8 cellular contexts compared by ENCODE assay signal in the genomic region with DNA sequence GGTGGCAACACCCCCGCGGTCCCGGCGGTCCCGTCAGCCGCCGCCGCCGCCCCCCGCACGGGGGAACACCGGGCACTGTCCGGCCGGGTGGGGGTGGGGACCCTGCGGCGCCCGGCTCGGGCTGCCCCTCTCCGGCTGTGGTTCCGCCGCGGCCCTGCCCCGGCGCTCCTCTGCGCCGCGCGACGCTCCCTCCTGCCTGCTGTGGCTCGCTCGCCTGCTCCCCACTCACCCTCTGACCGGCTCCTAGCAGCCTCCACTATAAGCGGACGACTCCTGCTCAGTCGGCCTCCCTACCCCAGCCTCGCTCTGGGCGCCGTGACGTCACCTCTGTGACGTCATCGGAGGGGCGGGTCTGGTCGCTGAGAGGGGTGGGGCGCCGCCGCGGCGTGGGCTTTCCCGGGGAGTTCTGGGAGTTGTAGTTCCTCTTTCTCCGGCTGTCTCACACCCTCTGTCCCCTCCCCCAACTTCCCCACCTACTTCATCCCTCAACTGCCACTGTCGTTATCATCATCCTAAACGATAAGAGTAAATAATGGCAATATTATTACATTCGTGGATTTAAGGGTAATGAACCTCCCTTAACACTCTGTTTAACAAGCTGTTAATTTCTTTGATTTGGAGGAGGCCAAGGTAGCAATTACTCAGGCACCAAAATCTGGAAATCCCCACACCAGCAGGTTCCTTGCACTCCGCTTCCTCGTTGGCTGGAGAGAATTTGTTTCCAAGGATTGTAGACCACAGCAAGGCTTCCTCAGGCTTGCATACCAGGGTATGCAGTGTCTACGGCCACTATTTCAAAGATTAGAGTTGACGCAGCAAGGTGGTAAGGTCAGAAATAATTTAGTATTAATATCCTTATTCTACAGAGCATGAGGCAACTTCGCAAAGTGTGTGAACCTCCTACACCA. TPM values are rescaled to one million over a fixed set of nuclear protein-coding genes. Genes with fewer than 3 reads are reported as not detected.
DNase-seq lines count a peak whose midpoint lies in the region; FAIRE-seq and TF ChIP-seq lines count a peak whose summit lies in the region.

TSS of gene UBE2H (minus strand) at position 308 of the 908 bp plus-strand sequence. CDS start 405 bp downstream, outside the sequence.

- H3F3A ChIP-seq in MM.1S (ENCODE audit: insufficient read depth, low read length) (peaks cover 38% of the 10 kb centered on the region), neural progenitor cell (ENCODE audit: low read depth) (peaks cover 48% of the 10 kb centered on the region)

- TF ChIP-seq CTCF in MM.1S (IDR thresholded peaks at IDR 0.05; ENCODE audit: low read length), result no peak
- no peak for TF ChIP-seq CTCF in foreskin fibroblast (IDR thresholded peaks at IDR 0.05; ENCODE audit: low read depth, low read length)
- no peak for TF ChIP-seq CTCF in neural progenitor cell (IDR thresholded peaks at IDR 0.05)

- H2AFZ ChIP-seq in MM.1S (ENCODE audit: low read length) (peak within 1 kb of the TSS; percentile 43), neural progenitor cell (replicated peaks) (peak within 1 kb of the TSS; percentile 86)

- H4K20me1 ChIP-seq in MM.1S (ENCODE audit: insufficient read depth, low read length) (peaks cover 6% of the 10 kb centered on the region; the same call in 1 of the 2 replicates), neural progenitor cell (ENCODE audit: low read depth) (peaks cover 17% of the 10 kb centered on the region)

- H3K9me3 ChIP-seq in MM.1S (replicated peaks; ENCODE audit: insufficient read depth, low read length), result no peaks in the 10 kb centered on the region
- no peaks in the 10 kb centered on the region for H3K9me3 ChIP-seq in SJCRH30 (replicated peaks)
- no peaks in the 10 kb centered on the region for H3K9me3 ChIP-seq in neural progenitor cell (ENCODE audit: low read depth)
- no peaks in the 10 kb centered on the region for H3K9me3 ChIP-seq in stomach smooth muscle (ENCODE audit: control insufficient read depth in 2 of 2, low read length in 2 of 2)

- H3K36me3 ChIP-seq in MM.1S (replicated peaks; ENCODE audit: insufficient read depth, low read length) (no peaks in the 10 kb centered on the region), SJCRH30 (no peaks in the 10 kb centered on the region), neural progenitor cell (no peaks in the 10 kb centered on the region), stomach smooth muscle (ENCODE audit: control insufficient read depth in 2 of 2, insufficient read depth in 2 of 2, low read length in 2 of 2) (no peaks in the 10 kb centered on the region)

- H3K27ac Mint-ChIP-seq in neural progenitor cell, result peak within 1 kb of the TSS; percentile 99

- peaks cover 47% of the 10 kb centered on the region for H3K79me2 ChIP-seq in MM.1S (ENCODE audit: low read length)
- peaks cover 45% of the 10 kb centered on the region for H3K79me2 ChIP-seq in neural progenitor cell (ENCODE audit: low read depth)

- H3K27me3 Mint-ChIP-seq in neural progenitor cell (ENCODE audit: insufficient read depth, low read depth), result peaks cover 8% of the 10 kb centered on the region

- H3K27me3 ChIP-seq in MM.1S (replicated peaks; ENCODE audit: insufficient read depth, low read length) (no peaks in the 10 kb centered on the region), SJCRH30 (no peaks in the 10 kb centered on the region), neural progenitor cell (no peaks in the 10 kb centered on the region), stomach smooth muscle (ENCODE audit: control insufficient read depth in 1 of 2, insufficient read depth in 2 of 2, low read length in 2 of 2) (no peaks in the 10 kb centered on the region)

- no peaks in the 10 kb centered on the region for H3K36me3 Mint-ChIP-seq in neural progenitor cell

- H3K27ac ChIP-seq in MM.1S (ENCODE audit: low read length), result peak within 1 kb of the TSS; percentile 96
- H3K27ac ChIP-seq in SJCRH30, result peak within 1 kb of the TSS; percentile 89
- H3K27ac ChIP-seq in neural progenitor cell, result peak within 1 kb of the TSS; percentile 99
- H3K27ac ChIP-seq in stomach smooth muscle (ENCODE audit: low read length), result peak within 1 kb of the TSS; percentile 93

- no peak for FAIRE-seq in H54 (lab: Jason Lieb, UNC)

- peaks cover 7% of the 10 kb centered on the region for H3K4me1 Mint-ChIP-seq in neural progenitor cell

- TF ChIP-seq POLR2A in H54 (IDR thresholded peaks at IDR 0.05; ENCODE audit: low read depth, low read length), result peak; percentile 95

- H3K9ac ChIP-seq in MM.1S (ENCODE audit: low read length) (peak within 1 kb of the TSS; percentile 98), neural progenitor cell (peak within 1 kb of the TSS; percentile 85), stomach smooth muscle (ENCODE audit: low read length in 2 of 2) (peak within 1 kb of the TSS; percentile 93 to 98)

- peak; percentile 87 for DNase-seq in EH (ENCODE audit: low read depth)
- peak; percentile 87 for DNase-seq in H54 (ENCODE audit: insufficient read length, low spot score)
- peak; percentile 91 for DNase-seq in MM.1S
- DNase-seq in SJCRH30, result peak; percentile 92 to 94
- peak; percentile 90 for DNase-seq in activated gamma-delta T cell treated with Interleukin-2 at 50 U/mL for 16 hours
- peak; percentile 94 to 98 for DNase-seq in foreskin fibroblast
- peak; percentile 95 for DNase-seq in neural progenitor cell (ENCODE audit: low spot score)

- peaks cover 12% of the 10 kb centered on the region for H3K4me1 ChIP-seq in MM.1S (ENCODE audit: low read length)
- H3K4me1 ChIP-seq in SJCRH30, result peaks cover 7% of the 10 kb centered on the region
- peaks cover 9% of the 10 kb centered on the region for H3K4me1 ChIP-seq in neural progenitor cell
- H3K4me1 ChIP-seq in stomach smooth muscle (ENCODE audit: control insufficient read depth, insufficient read depth, low read length), result peaks cover 18% of the 10 kb centered on the region

- peaks cover 3% of the 10 kb centered on the region for H3K9me3 Mint-ChIP-seq in neural progenitor cell

- H3K4me2 ChIP-seq in MM.1S (ENCODE audit: low read depth, low read length) (peak within 1 kb of the TSS; percentile 91), neural progenitor cell (peak within 1 kb of the TSS; percentile 84)

- no peaks in the 10 kb centered on the region for H3K9me2 ChIP-seq in MM.1S (replicated peaks; ENCODE audit: insufficient read depth, low read length)

- H3K4me3 ChIP-seq in MM.1S (ENCODE audit: low read length) (peak within 1 kb of the TSS; percentile 89), SJCRH30 (peak within 1 kb of the TSS; percentile 79), foreskin fibroblast (ENCODE audit: low read depth in 1 of 2, low read length in 2 of 2) (peak within 1 kb of the TSS; percentile 90), neural progenitor cell (peak within 1 kb of the TSS; percentile 98), stomach smooth muscle (ENCODE audit: low read length in 2 of 2) (peak within 1 kb of the TSS; percentile 94 to 95)

- H3K4me3 Mint-ChIP-seq in neural progenitor cell, result peak within 1 kb of the TSS; percentile 99

RNA-seq across cellular contexts. Expression of gene UBE2H, which starts in this region (rescaled TPM):
- total RNA-seq in SJCRH30 (2014; rRNA removed; shearing (Covaris generic)), result 39.3 and 42.3 TPM in 2 replicates
- 84.1 and 114 TPM in 2 replicates for total RNA-seq in neural progenitor cell (ENCODE audit: low replicate concordance)

Comparison
In these comparisons a context has a peak if more than half of its experiments do, and no peak if none do; other contexts are left out.
1. Peak in every context shown above with its lines: DNase-seq, H3K4me3 ChIP-seq and H3K27ac ChIP-seq.